ENCODE assay signal across 8 cellular contexts in the genomic region with DNA sequence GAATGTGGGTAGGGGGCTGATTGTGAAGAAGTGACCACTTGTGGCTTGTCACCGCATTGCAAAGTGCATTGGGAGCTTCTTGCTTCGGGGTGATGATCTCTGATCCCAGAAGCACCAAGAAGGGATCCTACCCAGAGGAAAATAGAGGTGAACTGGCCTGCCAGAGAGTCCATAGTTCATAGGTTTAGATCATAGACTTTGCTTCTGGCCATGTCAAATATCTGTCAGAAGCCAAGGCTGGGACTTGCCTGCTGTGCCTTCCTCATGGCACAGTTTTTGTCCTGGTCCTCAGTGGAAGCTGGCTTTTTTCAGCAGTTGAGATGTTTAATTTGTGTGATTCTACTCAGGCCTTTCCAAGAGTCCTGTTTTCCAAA. TPM values are rescaled to one million over a fixed set of nuclear protein-coding genes. Genes with fewer than 3 reads are reported as not detected.
DNase-seq lines count a peak whose midpoint lies in the region; ATAC-seq and TF ChIP-seq lines count a peak whose summit lies in the region.

No MANE protein-coding gene starts in this region.

- peak in 1 of 2 donors; percentile 3 for TF ChIP-seq RAD21 in liver (IDR thresholded peaks at IDR 0.05)

- ATAC-seq in GM19455 (IDR thresholded peaks at IDR 0.05; ENCODE audit: unreplicated experiment) = no peak

- no peak for DNase-seq in activated T-cell treated with anti-CD3 and anti-CD28 coated beads, Interleukin-2, amount 50 U/mL, for 24 hours
- DNase-seq in activated T-cell treated with anti-CD3 and anti-CD28 coated beads for 4 hours (no peak), adipocyte (ENCODE audit: low read depth) (no peak), tibial nerve (ENCODE audit: low spot score in 2 of 2) (no peak), NCI-H2029 (lab: John Stamatoyannopoulos, UW) (no peak), NCI-H187 treated with DMSO at 0.1 percent for 48 hours (lab: John Stamatoyannopoulos, UW) (no peak)

- H3K4me3 Mint-ChIP-seq in activated T-cell treated with anti-CD3 and anti-CD28 coated beads, Interleukin-2, amount 50 U/mL, for 24 hours = peak overlapping the region; percentile 98

- WGBS in liver = 2% methylated on average over 2 of the region's 2 CpGs
- 0 to 4% methylated on average over 2 of the region's 2 CpGs for WGBS in tibial nerve, 2 donors

- TF ChIP-seq CTCF in liver (IDR thresholded peaks at IDR 0.05; ENCODE audit: low read depth, low read length, missing input control) (peak; percentile 3), tibial nerve (IDR thresholded peaks at IDR 0.05) (no peak)

- H3K4me3 ChIP-seq in adipocyte (ENCODE audit: low read length) = peak overlapping the region; percentile 97
- peak overlapping the region; percentile 84 to 89 (median 88) for H3K4me3 ChIP-seq in liver (ENCODE audit: low read depth in 1 of 3, low read length in 3 of 3)
- peak overlapping the region; percentile 72 to 98 (median 82) for H3K4me3 ChIP-seq in tibial nerve

- H3K36me3 ChIP-seq in adipocyte (ENCODE audit: control insufficient read depth, insufficient read depth, low read length, severe bottlenecking) (peaks cover 25% of the 10 kb centered on the region), liver (ENCODE audit: control insufficient read depth in 4 of 4, insufficient read depth in 3 of 4, low read depth in 1 of 4, low read length in 3 of 4) (peaks cover 19 to 28% (median 25%) of the 10 kb centered on the region in 4 donors), tibial nerve (peaks cover 0 to 31% (median 12%) of the 10 kb centered on the region in 3 donors)

- H3K9ac ChIP-seq in adipocyte (ENCODE audit: low read length) (peak overlapping the region; percentile 96), liver (ENCODE audit: low read depth in 1 of 2, low read length in 2 of 2) (peak overlapping the region; percentile 88 to 89)

- TF ChIP-seq EP300 in tibial nerve (IDR thresholded peaks at IDR 0.05) = no peak

- no peaks in the 10 kb centered on the region for H3K9me3 Mint-ChIP-seq in activated T-cell treated with anti-CD3 and anti-CD28 coated beads, Interleukin-2, amount 50 U/mL, for 24 hours

- peaks cover 43% of the 10 kb centered on the region for H3K4me1 Mint-ChIP-seq in activated T-cell treated with anti-CD3 and anti-CD28 coated beads, Interleukin-2, amount 50 U/mL, for 24 hours (ENCODE audit: low read depth)

- no peaks in the 10 kb centered on the region for H3K9me3 ChIP-seq in adipocyte (ENCODE audit: control insufficient read depth, low read length)
- H3K9me3 ChIP-seq in liver (ENCODE audit: control insufficient read depth in 4 of 4, low read length in 3 of 4) = no peaks in the 10 kb centered on the region
- H3K9me3 ChIP-seq in tibial nerve = no peaks in the 10 kb centered on the region

- H3K27ac ChIP-seq in liver (ENCODE audit: low read depth in 1 of 2, low read length in 2 of 2) (peak overlapping the region; percentile 86 to 97), tibial nerve (peak overlapping the region in 3 of 4 donors; percentile 80 to 95 (median 87))

- H3K27me3 Mint-ChIP-seq in activated T-cell treated with anti-CD3 and anti-CD28 coated beads, Interleukin-2, amount 50 U/mL, for 24 hours = no peaks in the 10 kb centered on the region

- H3K36me3 Mint-ChIP-seq in activated T-cell treated with anti-CD3 and anti-CD28 coated beads, Interleukin-2, amount 50 U/mL, for 24 hours (ENCODE audit: low read depth) = peaks cover 69% of the 10 kb centered on the region

- H3K27me3 ChIP-seq in adipocyte (replicated peaks; ENCODE audit: control insufficient read depth, insufficient read depth, low read length) = no peaks in the 10 kb centered on the region
- no peaks in the 10 kb centered on the region for H3K27me3 ChIP-seq in liver (ENCODE audit: control insufficient read depth in 4 of 4, insufficient read depth in 4 of 4, low read length in 3 of 4)
- H3K27me3 ChIP-seq in tibial nerve = no peaks in the 10 kb centered on the region

- H3K27ac Mint-ChIP-seq in activated T-cell treated with anti-CD3 and anti-CD28 coated beads, Interleukin-2, amount 50 U/mL, for 24 hours = peak overlapping the region; percentile 89

- H3K4me1 ChIP-seq in adipocyte (ENCODE audit: control insufficient read depth, insufficient read depth, low read length) (peaks cover 31% of the 10 kb centered on the region), liver (ENCODE audit: control insufficient read depth in 4 of 4, insufficient read depth in 4 of 4, low read length in 3 of 4) (peaks cover 3 to 35% (median 32%) of the 10 kb centered on the region in 4 donors), tibial nerve (peaks cover 0 to 56% (median 31%) of the 10 kb centered on the region in 4 donors)

- no peak for TF ChIP-seq POLR2A in tibial nerve (IDR thresholded peaks at IDR 0.05)

TF ChIP-seq in liver, 16 proteins besides CTCF, POLR2A, EP300 and RAD21:
- TF ChIP-seq, protein P1, sequence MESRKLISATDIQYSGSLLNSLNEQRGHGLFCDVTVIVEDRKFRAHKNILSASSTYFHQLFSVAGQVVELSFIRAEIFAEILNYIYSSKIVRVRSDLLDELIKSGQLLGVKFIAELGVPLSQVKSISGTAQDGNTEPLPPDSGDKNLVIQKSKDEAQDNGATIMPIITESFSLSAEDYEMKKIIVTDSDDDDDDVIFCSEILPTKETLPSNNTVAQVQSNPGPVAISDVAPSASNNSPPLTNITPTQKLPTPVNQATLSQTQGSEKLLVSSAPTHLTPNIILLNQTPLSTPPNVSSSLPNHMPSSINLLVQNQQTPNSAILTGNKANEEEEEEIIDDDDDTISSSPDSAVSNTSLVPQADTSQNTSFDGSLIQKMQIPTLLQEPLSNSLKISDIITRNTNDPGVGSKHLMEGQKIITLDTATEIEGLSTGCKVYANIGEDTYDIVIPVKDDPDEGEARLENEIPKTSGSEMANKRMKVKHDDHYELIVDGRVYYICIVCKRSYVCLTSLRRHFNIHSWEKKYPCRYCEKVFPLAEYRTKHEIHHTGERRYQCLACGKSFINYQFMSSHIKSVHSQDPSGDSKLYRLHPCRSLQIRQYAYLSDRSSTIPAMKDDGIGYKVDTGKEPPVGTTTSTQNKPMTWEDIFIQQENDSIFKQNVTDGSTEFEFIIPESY (IDR thresholded peaks at IDR 0.05) = no peak
- TF ChIP-seq GABPA (IDR thresholded peaks at IDR 0.05 in 1 of 2, conservative IDR thresholded peaks at IDR 0.05 in 1 of 2) (no peak), EGR1 (IDR thresholded peaks at IDR 0.05; ENCODE audit: low read depth in 2 of 2) (no peak), NR2F2 (IDR thresholded peaks at IDR 0.05) (no peak), YY1 (IDR thresholded peaks at IDR 0.05) (no peak), MAX (IDR thresholded peaks at IDR 0.05) (no peak), FOXA2 (IDR thresholded peaks at IDR 0.05) (no peak), FOXA1 (IDR thresholded peaks at IDR 0.05) (no peak), HNF4G (IDR thresholded peaks at IDR 0.05) (peak; percentile 82), TAF1 (conservative IDR thresholded peaks at IDR 0.05) (no peak), JUND (IDR thresholded peaks at IDR 0.05) (peak in 1 of 2 donors; percentile 41), HNF4A (conservative IDR thresholded peaks at IDR 0.05) (peak; percentile 93 to 96), SP1 (IDR thresholded peaks at IDR 0.05) (peak; percentile 42), RXRA (IDR thresholded peaks at IDR 0.05) (peak; percentile 55 to 58)
- TF ChIP-seq, protein P2, sequence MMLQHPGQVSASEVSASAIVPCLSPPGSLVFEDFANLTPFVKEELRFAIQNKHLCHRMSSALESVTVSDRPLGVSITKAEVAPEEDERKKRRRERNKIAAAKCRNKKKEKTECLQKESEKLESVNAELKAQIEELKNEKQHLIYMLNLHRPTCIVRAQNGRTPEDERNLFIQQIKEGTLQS (IDR thresholded peaks at IDR 0.05) = no peak
- TF ChIP-seq, protein P3, sequence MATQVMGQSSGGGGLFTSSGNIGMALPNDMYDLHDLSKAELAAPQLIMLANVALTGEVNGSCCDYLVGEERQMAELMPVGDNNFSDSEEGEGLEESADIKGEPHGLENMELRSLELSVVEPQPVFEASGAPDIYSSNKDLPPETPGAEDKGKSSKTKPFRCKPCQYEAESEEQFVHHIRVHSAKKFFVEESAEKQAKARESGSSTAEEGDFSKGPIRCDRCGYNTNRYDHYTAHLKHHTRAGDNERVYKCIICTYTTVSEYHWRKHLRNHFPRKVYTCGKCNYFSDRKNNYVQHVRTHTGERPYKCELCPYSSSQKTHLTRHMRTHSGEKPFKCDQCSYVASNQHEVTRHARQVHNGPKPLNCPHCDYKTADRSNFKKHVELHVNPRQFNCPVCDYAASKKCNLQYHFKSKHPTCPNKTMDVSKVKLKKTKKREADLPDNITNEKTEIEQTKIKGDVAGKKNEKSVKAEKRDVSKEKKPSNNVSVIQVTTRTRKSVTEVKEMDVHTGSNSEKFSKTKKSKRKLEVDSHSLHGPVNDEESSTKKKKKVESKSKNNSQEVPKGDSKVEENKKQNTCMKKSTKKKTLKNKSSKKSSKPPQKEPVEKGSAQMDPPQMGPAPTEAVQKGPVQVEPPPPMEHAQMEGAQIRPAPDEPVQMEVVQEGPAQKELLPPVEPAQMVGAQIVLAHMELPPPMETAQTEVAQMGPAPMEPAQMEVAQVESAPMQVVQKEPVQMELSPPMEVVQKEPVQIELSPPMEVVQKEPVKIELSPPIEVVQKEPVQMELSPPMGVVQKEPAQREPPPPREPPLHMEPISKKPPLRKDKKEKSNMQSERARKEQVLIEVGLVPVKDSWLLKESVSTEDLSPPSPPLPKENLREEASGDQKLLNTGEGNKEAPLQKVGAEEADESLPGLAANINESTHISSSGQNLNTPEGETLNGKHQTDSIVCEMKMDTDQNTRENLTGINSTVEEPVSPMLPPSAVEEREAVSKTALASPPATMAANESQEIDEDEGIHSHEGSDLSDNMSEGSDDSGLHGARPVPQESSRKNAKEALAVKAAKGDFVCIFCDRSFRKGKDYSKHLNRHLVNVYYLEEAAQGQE (IDR thresholded peaks at IDR 0.05) = no peak

RNA-seq across cellular contexts. Expression of gene ZSWIM8, which starts 1.1 kb away (rescaled TPM):
- total RNA-seq in liver (10 to 100 TPM; 35.3 to 66.2 TPM), tibial nerve (100 to 1,000 TPM; 104 to 138 (median 121) TPM)
- 10 to 100 TPM; 33.3 to 53.4 TPM for polyA plus RNA-seq in liver

RNA-seq across cellular contexts. Expression of gene CHCHD1, which starts 4.7 kb away (rescaled TPM):
- total RNA-seq in liver (10 to 100 TPM in 1 of 2 donors, 1 to 10 TPM in 1; 7.6 to 13.7 TPM), tibial nerve (10 to 100 TPM in 3 of 4 donors, 1 to 10 TPM in 1; 8.2 to 33.0 (median 16.2) TPM)
- 10 to 100 TPM; 32.5 to 47.4 TPM for polyA plus RNA-seq in liver

RNA-seq across cellular contexts. Expression of gene NDST2, which starts 24.9 kb away (rescaled TPM):
- total RNA-seq in liver = 10 to 100 TPM; 11.4 to 14.0 TPM
- polyA plus RNA-seq in liver = 1 to 10 TPM; 6.5 to 7.6 TPM
- total RNA-seq in tibial nerve = 10 to 100 TPM; 44.8 to 99.3 (median 61.7) TPM

RNA-seq across cellular contexts. Expression of gene SEC24C, which starts 42.3 kb away (rescaled TPM):
- total RNA-seq in liver (10 to 100 TPM; 41.4 to 48.1 TPM), tibial nerve (10 to 100 TPM; 42.0 to 61.2 (median 43.3) TPM)
- polyA plus RNA-seq in liver = 10 to 100 TPM; 15.0 to 40.5 TPM
